ENCODE assay signal across 1 cellular context in genomic region chr7:105743351-105743812, GRCh38.
TF ChIP-seq lines count a peak whose summit lies in the region.

No MANE protein-coding gene starts in this region.

TF ChIP-seq in HCT116, 20 proteins besides CTCF, POLR2A, EP300 and RAD21:
- TF ChIP-seq, protein P1, sequence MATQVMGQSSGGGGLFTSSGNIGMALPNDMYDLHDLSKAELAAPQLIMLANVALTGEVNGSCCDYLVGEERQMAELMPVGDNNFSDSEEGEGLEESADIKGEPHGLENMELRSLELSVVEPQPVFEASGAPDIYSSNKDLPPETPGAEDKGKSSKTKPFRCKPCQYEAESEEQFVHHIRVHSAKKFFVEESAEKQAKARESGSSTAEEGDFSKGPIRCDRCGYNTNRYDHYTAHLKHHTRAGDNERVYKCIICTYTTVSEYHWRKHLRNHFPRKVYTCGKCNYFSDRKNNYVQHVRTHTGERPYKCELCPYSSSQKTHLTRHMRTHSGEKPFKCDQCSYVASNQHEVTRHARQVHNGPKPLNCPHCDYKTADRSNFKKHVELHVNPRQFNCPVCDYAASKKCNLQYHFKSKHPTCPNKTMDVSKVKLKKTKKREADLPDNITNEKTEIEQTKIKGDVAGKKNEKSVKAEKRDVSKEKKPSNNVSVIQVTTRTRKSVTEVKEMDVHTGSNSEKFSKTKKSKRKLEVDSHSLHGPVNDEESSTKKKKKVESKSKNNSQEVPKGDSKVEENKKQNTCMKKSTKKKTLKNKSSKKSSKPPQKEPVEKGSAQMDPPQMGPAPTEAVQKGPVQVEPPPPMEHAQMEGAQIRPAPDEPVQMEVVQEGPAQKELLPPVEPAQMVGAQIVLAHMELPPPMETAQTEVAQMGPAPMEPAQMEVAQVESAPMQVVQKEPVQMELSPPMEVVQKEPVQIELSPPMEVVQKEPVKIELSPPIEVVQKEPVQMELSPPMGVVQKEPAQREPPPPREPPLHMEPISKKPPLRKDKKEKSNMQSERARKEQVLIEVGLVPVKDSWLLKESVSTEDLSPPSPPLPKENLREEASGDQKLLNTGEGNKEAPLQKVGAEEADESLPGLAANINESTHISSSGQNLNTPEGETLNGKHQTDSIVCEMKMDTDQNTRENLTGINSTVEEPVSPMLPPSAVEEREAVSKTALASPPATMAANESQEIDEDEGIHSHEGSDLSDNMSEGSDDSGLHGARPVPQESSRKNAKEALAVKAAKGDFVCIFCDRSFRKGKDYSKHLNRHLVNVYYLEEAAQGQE (IDR thresholded peaks at IDR 0.05; ENCODE audit: low read depth) = peak; percentile 27; the same call in 1 of the 2 replicates
- no peak for TF ChIP-seq MAX (IDR thresholded peaks at IDR 0.05)
- no peak for TF ChIP-seq FOSL1 (IDR thresholded peaks at IDR 0.05; ENCODE audit: low read depth)
- no peak for TF ChIP-seq EZH2phosphoT487 (IDR thresholded peaks at IDR 0.05; ENCODE audit: borderline replicate concordance)
